17 cellular contexts compared by ENCODE assay signal in the genomic region with DNA sequence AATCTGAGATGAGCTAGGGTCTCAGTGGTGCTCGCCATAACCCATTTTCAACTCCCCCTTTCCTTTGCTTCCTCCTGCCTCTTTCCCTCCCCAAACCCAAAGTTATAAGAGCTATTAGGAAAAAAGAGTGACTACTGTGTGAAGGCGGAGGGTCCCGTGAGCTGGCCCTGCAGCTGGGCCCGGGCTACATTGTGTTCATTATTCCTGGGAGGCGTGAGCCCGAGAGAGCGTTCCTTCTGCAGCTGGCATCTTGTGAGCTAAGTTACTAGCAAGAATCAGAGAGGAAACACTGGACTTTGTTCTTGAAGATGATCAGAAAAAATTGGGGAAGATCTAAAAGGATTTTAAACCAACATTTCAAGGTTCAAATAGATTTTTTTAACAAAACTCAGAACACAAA.
DNase-seq lines count a peak whose midpoint lies in the region; ATAC-seq and TF ChIP-seq lines count a peak whose summit lies in the region.
"Had no signal": no experiment of that assay in that cellular context is flagged by ENCODE, and none has a peak within 500 bp of the region (broad histone marks: within the 10 kb centered on the region; RNA-seq: fewer than 3 reads in every experiment).

No MANE protein-coding gene starts in this region.

- H3K27me3 Mint-ChIP-seq in brain, result no peaks in the 10 kb centered on the region
- H3K27me3 Mint-ChIP-seq: CD4-positive, alpha-beta T cell had no signal

- no peaks in the 10 kb centered on the region for H3K36me3 ChIP-seq in osteoblast (ENCODE audit: insufficient read depth, low read length)

- H3K4me2 ChIP-seq in osteoblast (ENCODE audit: insufficient read depth, low read length), result no peak overlapping the region

- H3K4me1 Mint-ChIP-seq in brain, result peaks cover 32% of the 10 kb centered on the region

- H3K27ac Mint-ChIP-seq in brain, result peak overlapping the region in 3 of 5 experiments; percentile 87 to 98 (median 93)
- H3K27ac Mint-ChIP-seq: CD4-positive, alpha-beta T cell; HFFc6 had no signal

- H3K4me3 ChIP-seq in osteoblast (ENCODE audit: insufficient read depth, low read length), result no peak overlapping the region

- H3K79me2 ChIP-seq in osteoblast (ENCODE audit: insufficient read depth, low read length), result no peaks in the 10 kb centered on the region

- H3K36me3 Mint-ChIP-seq in brain, result peaks cover 41% of the 10 kb centered on the region

- H2AFZ ChIP-seq in osteoblast (ENCODE audit: low read length), result no peak overlapping the region

- H4K20me1 ChIP-seq in osteoblast (ENCODE audit: insufficient read depth, low read length), result no peaks in the 10 kb centered on the region

- H3K27me3 ChIP-seq in osteoblast (ENCODE audit: insufficient read depth, low read length), result no peaks in the 10 kb centered on the region

- peak; percentile 26 for ATAC-seq in sciatic nerve
- ATAC-seq: HCT116 had no signal

- no peak for TF ChIP-seq CTCF in brain (conservative IDR thresholded peaks at IDR 0.05)
- TF ChIP-seq CTCF in osteoblast (IDR thresholded peaks at IDR 0.05; ENCODE audit: extremely low read depth, low read depth, low read length), result no peak

- no peak overlapping the region for H3K27ac ChIP-seq in osteoblast (ENCODE audit: low read depth, low read length)
- H3K27ac ChIP-seq: C4-2B had no signal

- intact Hi-C loops in sciatic nerve (cut with DNase I), result no loop called here

- DNase-seq in medulla oblongata (ENCODE audit: extremely low spot score) (peak; percentile 14), sciatic nerve (ENCODE audit: low spot score) (no peak), osteoblast (ENCODE audit: insufficient read length, low spot score, missing footprints) (no peak), DMS79 treated with DMSO at 0.1 percent for 48 hours (lab: John Stamatoyannopoulos, UW) (no peak), glomerular visceral epithelial cell (ENCODE audit: extremely low spot score) (no peak)
- DNase-seq: ACHN; CD4-positive, alpha-beta T cell; DMS153; DMS79; GF-D8; GOT3; H7; HFFc6; IMR-90 had no signal

- H3K9me3 ChIP-seq in osteoblast (ENCODE audit: low read depth, low read length), result no peaks in the 10 kb centered on the region

- peaks cover 4% of the 10 kb centered on the region for H3K4me1 ChIP-seq in osteoblast (ENCODE audit: insufficient read depth, low read length)

- H3K4me3 Mint-ChIP-seq in brain, result peak overlapping the region in 3 of 5 experiments; percentile 23 to 75 (median 66)
- H3K4me3 Mint-ChIP-seq: CD4-positive, alpha-beta T cell; HFFc6 had no signal

- H3K9me3 Mint-ChIP-seq in brain, result peaks cover 0 to under 1% (median 0%) of the 10 kb centered on the region in 5 experiments
- H3K9me3 Mint-ChIP-seq: HFFc6 had no signal
